In genomic region chr7:128954830-128955797, GRCh38 we compare ENCODE assay signal across 9 cellular contexts. TPM values are rescaled to one million over a fixed set of nuclear protein-coding genes. Genes with fewer than 3 reads are reported as not detected.
DNase-seq lines count a peak whose midpoint lies in the region; ATAC-seq and TF ChIP-seq lines count a peak whose summit lies in the region.
"Had no signal": no experiment of that assay in that cellular context is flagged by ENCODE, and none has a peak within 500 bp of the region (broad histone marks: within the 10 kb centered on the region; RNA-seq: fewer than 3 reads in every experiment).

No MANE protein-coding gene starts in this region.

- H3K27me3 Mint-ChIP-seq in activated CD4-positive, alpha-beta memory T cell treated with anti-CD3 and anti-CD28 coated beads for 36 hours: no peaks in the 10 kb centered on the region
- H3K27me3 Mint-ChIP-seq in activated CD4-positive, alpha-beta memory T cell treated with anti-CD3 and anti-CD28 coated beads, Interleukin-2, amount 10 ng/mL, durations not matched to agents 7 days and 5 days: no peaks in the 10 kb centered on the region
- H3K27me3 Mint-ChIP-seq in activated naive CD8-positive, alpha-beta T cell: no peaks in the 10 kb centered on the region
- no peaks in the 10 kb centered on the region for H3K27me3 Mint-ChIP-seq in CD8-positive, alpha-beta memory T cell

- H3K27ac ChIP-seq in spleen: peak overlapping the region in 7 of 8 donors; percentile 27 to 72 (median 57)
- H3K27ac ChIP-seq in CD8-positive, alpha-beta memory T cell (ENCODE audit: low read depth, low read length): no peak overlapping the region
- H3K27ac ChIP-seq: neutrophil had no signal

- H3K27me3 ChIP-seq in spleen (replicated peaks in 1 of 7): no peaks in the 10 kb centered on the region
- no peaks in the 10 kb centered on the region for H3K27me3 ChIP-seq in CD8-positive, alpha-beta memory T cell (ENCODE audit: insufficient read depth, low read length, poor library complexity, severe bottlenecking)
- H3K27me3 ChIP-seq: neutrophil had no signal

- peak in 1 of 11 experiments; percentile 13 for TF ChIP-seq CTCF in spleen (IDR thresholded peaks at IDR 0.05 in 8 of 11, conservative IDR thresholded peaks at IDR 0.05 in 3 of 11)

- peaks cover 0 to 21% (median 0%) of the 10 kb centered on the region in 6 donors for H3K4me1 ChIP-seq in spleen
- H3K4me1 ChIP-seq in CD8-positive, alpha-beta memory T cell (ENCODE audit: insufficient read depth, low read length): no peaks in the 10 kb centered on the region

- H3K27ac Mint-ChIP-seq in activated CD4-positive, alpha-beta memory T cell treated with anti-CD3 and anti-CD28 coated beads for 36 hours: peak overlapping the region; percentile 42
- H3K27ac Mint-ChIP-seq in activated CD4-positive, alpha-beta memory T cell treated with anti-CD3 and anti-CD28 coated beads, Interleukin-2, amount 10 ng/mL, durations not matched to agents 7 days and 5 days: no peak overlapping the region
- peak overlapping the region; percentile 66 for H3K27ac Mint-ChIP-seq in activated naive CD8-positive, alpha-beta T cell
- peak overlapping the region in 3 of 8 donors; percentile 14 to 83 (median 23) for H3K27ac Mint-ChIP-seq in CD8-positive, alpha-beta memory T cell

- TF ChIP-seq POLR2A in spleen (IDR thresholded peaks at IDR 0.05): no peak

- no peak for DNase-seq in activated CD4-positive, alpha-beta memory T cell treated with anti-CD3 and anti-CD28 coated beads for 36 hours
- DNase-seq in activated CD4-positive, alpha-beta memory T cell treated with anti-CD3 and anti-CD28 coated beads, Interleukin-2, amount 10 ng/mL, durations not matched to agents 7 days and 5 days: no peak
- DNase-seq in spleen: no peak
- no peak for DNase-seq in Right ventricle myocardium superior
- no peak for DNase-seq in CD8-positive, alpha-beta memory T cell

- POLR2A ChIA-PET in activated CD4-positive, alpha-beta memory T cell treated with anti-CD3 and anti-CD28 coated beads for 36 hours (lab: Charles Lee): no interaction called here
- POLR2A ChIA-PET in activated CD4-positive, alpha-beta memory T cell treated with anti-CD3 and anti-CD28 coated beads, Interleukin-2, amount 10 ng/mL, durations not matched to agents 7 days and 5 days (lab: Charles Lee): interaction anchor here (1.1 kb wide), 1 partner anchor 58 kb away, joined by 3 read pairs; no protein-coding TSS in a partner anchor
- POLR2A ChIA-PET in CD8-positive, alpha-beta memory T cell (lab: Charles Lee): no interaction called here

- ATAC-seq in HG02938 (IDR thresholded peaks at IDR 0.05; ENCODE audit: unreplicated experiment) (peak; percentile 68), Right ventricle myocardium superior (ENCODE audit: poor library complexity) (no peak), HG03196 (IDR thresholded peaks at IDR 0.05; ENCODE audit: unreplicated experiment) (no peak)

- CTCF ChIA-PET in activated CD4-positive, alpha-beta memory T cell treated with anti-CD3 and anti-CD28 coated beads for 36 hours (lab: Charles Lee): interaction anchor here (0.6 to 2.5 kb wide), 3 partner anchors 8 to 106 kb away, joined by 3 to 7 read pairs (median 4); no protein-coding TSS in a partner anchor
- CTCF ChIA-PET in activated CD4-positive, alpha-beta memory T cell treated with anti-CD3 and anti-CD28 coated beads, Interleukin-2, amount 10 ng/mL, durations not matched to agents 7 days and 5 days (lab: Charles Lee): interaction anchor here (0.9 kb wide), 1 partner anchor 209 kb away, joined by 4 read pairs; no protein-coding TSS in a partner anchor
- CTCF ChIA-PET in CD8-positive, alpha-beta memory T cell (lab: Charles Lee): interaction anchor here (1.1 kb wide), 1 partner anchor 8 kb away, joined by 3 read pairs; no protein-coding TSS in a partner anchor

- no peaks in the 10 kb centered on the region for H3K9me3 Mint-ChIP-seq in activated CD4-positive, alpha-beta memory T cell treated with anti-CD3 and anti-CD28 coated beads for 36 hours
- H3K9me3 Mint-ChIP-seq in activated CD4-positive, alpha-beta memory T cell treated with anti-CD3 and anti-CD28 coated beads, Interleukin-2, amount 10 ng/mL, durations not matched to agents 7 days and 5 days: no peaks in the 10 kb centered on the region
- no peaks in the 10 kb centered on the region for H3K9me3 Mint-ChIP-seq in activated naive CD8-positive, alpha-beta T cell (ENCODE audit: low read depth)
- no peaks in the 10 kb centered on the region for H3K9me3 Mint-ChIP-seq in CD8-positive, alpha-beta memory T cell

- no peak overlapping the region for H3K4me3 Mint-ChIP-seq in activated CD4-positive, alpha-beta memory T cell treated with anti-CD3 and anti-CD28 coated beads for 36 hours
- no peak overlapping the region for H3K4me3 Mint-ChIP-seq in activated CD4-positive, alpha-beta memory T cell treated with anti-CD3 and anti-CD28 coated beads, Interleukin-2, amount 10 ng/mL, durations not matched to agents 7 days and 5 days
- H3K4me3 Mint-ChIP-seq in activated naive CD8-positive, alpha-beta T cell: no peak overlapping the region
- H3K4me3 Mint-ChIP-seq in CD8-positive, alpha-beta memory T cell: no peak overlapping the region

- H3K4me3 ChIP-seq in spleen: no peak overlapping the region
- no peak overlapping the region for H3K4me3 ChIP-seq in CD8-positive, alpha-beta memory T cell (ENCODE audit: low read length)

- peaks cover 44% of the 10 kb centered on the region for H3K36me3 Mint-ChIP-seq in activated CD4-positive, alpha-beta memory T cell treated with anti-CD3 and anti-CD28 coated beads for 36 hours
- H3K36me3 Mint-ChIP-seq in activated CD4-positive, alpha-beta memory T cell treated with anti-CD3 and anti-CD28 coated beads, Interleukin-2, amount 10 ng/mL, durations not matched to agents 7 days and 5 days (ENCODE audit: low read depth): peaks cover 69% of the 10 kb centered on the region
- peaks cover 8% of the 10 kb centered on the region for H3K36me3 Mint-ChIP-seq in activated naive CD8-positive, alpha-beta T cell
- H3K36me3 Mint-ChIP-seq in CD8-positive, alpha-beta memory T cell: peaks cover 0 to 85% (median 26%) of the 10 kb centered on the region in 3 donors

- intact Hi-C loops in activated CD4-positive, alpha-beta memory T cell treated with anti-CD3 and anti-CD28 coated beads for 36 hours (cut with micrococcal nuclease): loop anchor here (1.0 kb wide), 1 partner anchor 7 kb away; no protein-coding TSS in a partner anchor
- intact Hi-C loops in spleen (cut with DNase I; ENCODE audit: low total_unique reads): no loop called here
- intact Hi-C loops in Right ventricle myocardium superior (cut with DNase I): no loop called here

- peaks cover 22% of the 10 kb centered on the region for H3K4me1 Mint-ChIP-seq in activated CD4-positive, alpha-beta memory T cell treated with anti-CD3 and anti-CD28 coated beads for 36 hours (ENCODE audit: low read depth)
- no peaks in the 10 kb centered on the region for H3K4me1 Mint-ChIP-seq in activated CD4-positive, alpha-beta memory T cell treated with anti-CD3 and anti-CD28 coated beads, Interleukin-2, amount 10 ng/mL, durations not matched to agents 7 days and 5 days
- H3K4me1 Mint-ChIP-seq in activated naive CD8-positive, alpha-beta T cell (ENCODE audit: low read depth): peaks cover 3% of the 10 kb centered on the region
- H3K4me1 Mint-ChIP-seq in CD8-positive, alpha-beta memory T cell: no peaks in the 10 kb centered on the region

- H3K36me3 ChIP-seq in spleen: peaks cover 0 to 100% (median 71%) of the 10 kb centered on the region in 6 donors
- peaks cover 37% of the 10 kb centered on the region for H3K36me3 ChIP-seq in CD8-positive, alpha-beta memory T cell (ENCODE audit: insufficient read depth, low read length)

- H3K9me3 ChIP-seq in spleen: no peaks in the 10 kb centered on the region
- H3K9me3 ChIP-seq in CD8-positive, alpha-beta memory T cell (ENCODE audit: low read length): no peaks in the 10 kb centered on the region
- H3K9me3 ChIP-seq: neutrophil had no signal

- 59 to 67% (median 60%) methylated on average over 15 of the region's 15 CpGs for WGBS in spleen, 5 donors

RNA-seq across cellular contexts. Expression of gene IRF5, which starts 17.4 kb away (rescaled TPM):
- 10 to 100 TPM; 21.7 to 22.9 TPM for total RNA-seq in activated CD4-positive, alpha-beta memory T cell treated with anti-CD3 and anti-CD28 coated beads for 36 hours
- total RNA-seq in activated CD4-positive, alpha-beta memory T cell treated with anti-CD3 and anti-CD28 coated beads, Interleukin-2, amount 10 ng/mL, durations not matched to agents 7 days and 5 days: 10 to 100 TPM; 25.5 to 28.6 TPM
- total RNA-seq in spleen (10 to 100 TPM; 34.7 to 56.3 (median 48.2) TPM), Right ventricle myocardium superior (1.9 TPM)
- 10 to 100 TPM; 26.2 to 41.8 (median 41.5) TPM for polyA plus RNA-seq in spleen
- total RNA-seq in CD8-positive, alpha-beta memory T cell: 1 to 10 TPM; 7.1 to 7.8 TPM
- polyA plus RNA-seq in CD8-positive, alpha-beta memory T cell: 15.2 TPM

RNA-seq across cellular contexts. Expression of gene KCP, which starts 44.6 kb away (rescaled TPM):
- total RNA-seq in activated CD4-positive, alpha-beta memory T cell treated with anti-CD3 and anti-CD28 coated beads for 36 hours: under 1 TPM; 0.05 to 0.12 TPM
- under 1 TPM; 0.20 to 0.33 TPM for total RNA-seq in activated CD4-positive, alpha-beta memory T cell treated with anti-CD3 and anti-CD28 coated beads, Interleukin-2, amount 10 ng/mL, durations not matched to agents 7 days and 5 days
- total RNA-seq in spleen: under 1 TPM; 0.14 to 0.89 (median 0.72) TPM
- polyA plus RNA-seq in spleen: 1 to 10 TPM in 1 of 3 donors, under 1 TPM in 2; 0.06 to 2.1 (median 0.35) TPM
- total RNA-seq in Right ventricle myocardium superior: 0.11 TPM
- total RNA-seq in CD8-positive, alpha-beta memory T cell: 1 to 10 TPM in 1 of 2 experiments, under 1 TPM in 1; 0.84 to 1.1 TPM
- polyA plus RNA-seq in CD8-positive, alpha-beta memory T cell: not detected
